ENCODE assay signal across 8 cellular contexts in the genomic region with DNA sequence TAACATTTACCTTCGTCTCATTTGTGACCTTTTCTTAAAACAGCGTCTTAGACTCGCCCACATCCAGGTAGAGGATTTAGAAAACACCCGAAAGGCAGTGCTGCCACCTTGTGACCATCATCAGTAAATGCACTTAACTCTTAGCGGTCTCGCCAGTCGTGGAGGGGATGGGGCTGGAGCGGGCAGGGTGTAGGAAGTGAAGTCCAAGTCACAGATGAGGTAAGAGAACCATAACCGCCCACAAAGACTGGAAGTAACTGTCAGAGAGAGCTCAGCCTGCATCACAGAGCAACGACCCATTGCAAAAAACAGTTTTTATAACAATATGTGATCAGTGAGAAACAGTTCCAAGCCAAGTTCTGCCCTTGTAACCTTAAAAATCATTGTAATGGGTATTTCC. TPM values are rescaled to one million over a fixed set of nuclear protein-coding genes. Genes with fewer than 3 reads are reported as not detected.
DNase-seq lines count a peak whose midpoint lies in the region; ATAC-seq and TF ChIP-seq lines count a peak whose summit lies in the region.

No MANE protein-coding gene starts in this region.

- H3K27ac ChIP-seq in C4-2B = no peak overlapping the region

- peak; percentile 77 for TF ChIP-seq CTCF in C4-2B (conservative IDR thresholded peaks at IDR 0.05)

- ATAC-seq in HG02885 (IDR thresholded peaks at IDR 0.05; ENCODE audit: poor library complexity, unreplicated experiment) (peak; percentile 46), GM19324 (IDR thresholded peaks at IDR 0.05; ENCODE audit: low FRiP score, unreplicated experiment) (no peak)

- DNase-seq in NCI-H510A (lab: John Stamatoyannopoulos, UW) = peak; percentile 68
- DNase-seq in activated CD4-positive, alpha-beta T cell treated with anti-CD3 and anti-CD28 coated beads for 4 hours = peak; percentile 72 to 77
- DNase-seq in dermis blood vessel endothelial cell = peak; percentile 84
- peak; percentile 73 to 75 for DNase-seq in lung microvascular endothelial cell (ENCODE audit: low read depth in 2 of 2)
- DNase-seq in stimulated activated CD8-positive, alpha-beta memory T cell treated with anti-CD3 and anti-CD28 coated beads, Interleukin-15, amount 100 ng/mL, for 48 hours (ENCODE audit: low read depth in 2 of 2) = peak; percentile 45 to 50

RNA-seq across cellular contexts. Expression of a gene that starts 10.7 kb away (rescaled TPM):
- total RNA-seq in dermis blood vessel endothelial cell (not detected in 2 replicates), lung microvascular endothelial cell (not detected in 2 replicates)

RNA-seq across cellular contexts. Expression of a gene that starts 30.3 kb away (rescaled TPM):
- total RNA-seq in dermis blood vessel endothelial cell (not detected in 2 replicates), lung microvascular endothelial cell (not detected in 2 replicates)

RNA-seq across cellular contexts. Expression of a gene that starts 58.8 kb away (rescaled TPM):
- total RNA-seq in dermis blood vessel endothelial cell (not detected in 2 replicates), lung microvascular endothelial cell (not detected in 2 replicates)

RNA-seq across cellular contexts. Expression of a gene that starts 59.2 kb away (rescaled TPM):
- total RNA-seq in dermis blood vessel endothelial cell (not detected in 2 replicates), lung microvascular endothelial cell (not detected in 2 replicates)
